In genomic region chr5:88045146-88045545, GRCh38 we compare ENCODE assay signal across 18 cellular contexts.
A peak's percentile ranks its signal among the peaks of the same experiment; 100 is the strongest.
DNase-seq lines count a peak whose midpoint lies in the region; ATAC-seq and TF ChIP-seq lines count a peak whose summit lies in the region.
"Had no signal": no experiment of that assay in that cellular context is flagged by ENCODE, and none has a peak within 500 bp of the region (broad histone marks: within the 10 kb centered on the region; RNA-seq: fewer than 3 reads in every experiment).

No MANE protein-coding gene starts in this region.

- H3K4me3 ChIP-seq in esophagus squamous epithelium (no peak overlapping the region), left ventricle myocardium inferior (no peak overlapping the region)
- H3K4me3 ChIP-seq: A549, BLaER1 had no signal

- intact Hi-C loops in esophagus squamous epithelium (cut with DNase I) (no loop called here), left ventricle myocardium inferior (cut with micrococcal nuclease) (no loop called here)

- WGBS in esophagus squamous epithelium, 2 donors, result 40 to 44% methylated on average over 2 of the region's 2 CpGs

- TF ChIP-seq POLR2A in esophagus squamous epithelium (IDR thresholded peaks at IDR 0.05), result no peak

- H3K36me3 Mint-ChIP-seq in T-cell, result no peaks in the 10 kb centered on the region
- H3K36me3 Mint-ChIP-seq: CD14-positive monocyte; CD4-positive, alpha-beta memory T cell had no signal

- H3K9me3 ChIP-seq in esophagus squamous epithelium, result no peaks in the 10 kb centered on the region
- peaks cover 6% of the 10 kb centered on the region for H3K9me3 ChIP-seq in left ventricle myocardium inferior (replicated peaks)
- H3K9me3 ChIP-seq: A549, BLaER1 had no signal

- no peak overlapping the region for H3K4me3 Mint-ChIP-seq in T-cell
- H3K4me3 Mint-ChIP-seq: CD14-positive monocyte; CD4-positive, alpha-beta memory T cell; H9 had no signal

- H3K27me3 ChIP-seq in esophagus squamous epithelium (no peaks in the 10 kb centered on the region), left ventricle myocardium inferior (ENCODE audit: low read depth) (no peaks in the 10 kb centered on the region)
- H3K27me3 ChIP-seq: BLaER1 had no signal

- H3K27ac Mint-ChIP-seq in T-cell, result no peak overlapping the region
- H3K27ac Mint-ChIP-seq: CD14-positive monocyte; CD4-positive, alpha-beta memory T cell; H9 had no signal

- DNase-seq in Ammon's horn (ENCODE audit: low spot score) (peak; percentile 58), caudate nucleus (lab: John Stamatoyannopoulos, UW) (peak in 12 of 61 donors; percentile 2 to 46 (median 4)), hippocampal formation (lab: John Stamatoyannopoulos, UW) (peak; percentile 3 to 28), pons (ENCODE audit: low spot score) (peak; percentile 67), esophagus squamous epithelium (lab: John Stamatoyannopoulos, UW) (no peak), T-cell (no peak), left ventricle myocardium inferior (no peak), RKO (ENCODE audit: low spot score) (no peak)
- DNase-seq: AML-193; CD4-positive, alpha-beta memory T cell; DMS153; DMS79; GF-D8; H9 had no signal

- H3K9me3 Mint-ChIP-seq in T-cell, result peaks cover 0 to 2% (median 0%) of the 10 kb centered on the region in 3 donors
- H3K9me3 Mint-ChIP-seq: H9 had no signal

- no peaks in the 10 kb centered on the region for H3K4me1 ChIP-seq in esophagus squamous epithelium
- H3K4me1 ChIP-seq in left ventricle myocardium inferior, result no peaks in the 10 kb centered on the region
- H3K4me1 ChIP-seq: A549, BLaER1 had no signal

- no peaks in the 10 kb centered on the region for H3K4me1 Mint-ChIP-seq in T-cell
- H3K4me1 Mint-ChIP-seq: CD14-positive monocyte; CD4-positive, alpha-beta memory T cell had no signal

- H3K27ac ChIP-seq in caudate nucleus (ENCODE audit: low read depth, low read length) (peak overlapping the region; percentile 34), esophagus squamous epithelium (no peak overlapping the region), left ventricle myocardium inferior (replicated peaks) (no peak overlapping the region)
- H3K27ac ChIP-seq: 22Rv1, A549, BLaER1 had no signal

- H3K36me3 ChIP-seq in esophagus squamous epithelium, result no peaks in the 10 kb centered on the region
- no peaks in the 10 kb centered on the region for H3K36me3 ChIP-seq in left ventricle myocardium inferior
- H3K36me3 ChIP-seq: BLaER1 had no signal

- ATAC-seq in T-cell (replicated peaks in 1 of 4), result no peak
- ATAC-seq: A549 had no signal

- TF ChIP-seq CTCF in esophagus squamous epithelium (IDR thresholded peaks at IDR 0.05) (no peak), left ventricle myocardium inferior (IDR thresholded peaks at IDR 0.05; ENCODE audit: borderline replicate concordance) (no peak)

- H3K27me3 Mint-ChIP-seq in T-cell, result no peaks in the 10 kb centered on the region

- CTCF ChIA-PET in T-cell (lab: Charles Lee), result no interaction called here

- POLR2A ChIA-PET in T-cell (lab: Charles Lee), result no interaction called here

Comparison
In these comparisons a context has a peak if more than half of its experiments do, and no peak if none do; other contexts are left out.
1. DNase-seq: peak in Ammon's horn (single experiment), hippocampal formation (2 of 2) and pons (single experiment); none in esophagus squamous epithelium (single experiment), T-cell (0 of 34), left ventricle myocardium inferior (single experiment) and RKO (single experiment).